In genomic region chr3:4978966-4979400, GRCh38 we compare ENCODE assay signal across 8 cellular contexts. TPM values are rescaled to one million over a fixed set of nuclear protein-coding genes. Genes with fewer than 3 reads are reported as not detected.
DNase-seq lines count a peak whose midpoint lies in the region; ATAC-seq, FAIRE-seq and TF ChIP-seq lines count a peak whose summit lies in the region.

No MANE protein-coding gene starts in this region.

- H3K27ac ChIP-seq in HUES48 (ENCODE audit: low read depth, low read length) (peak overlapping the region; percentile 88), neural cell (ENCODE audit: low read length) (no peak overlapping the region)

- no peak for TF ChIP-seq CTCF in D721Med (IDR thresholded peaks at IDR 0.05; ENCODE audit: insufficient read depth, missing control alignments)
- no peak for TF ChIP-seq CTCF in neural cell (IDR thresholded peaks at IDR 0.05; ENCODE audit: poor library complexity, severe bottlenecking)

- peak overlapping the region; percentile 60 for H3K4me3 ChIP-seq in HUES48 (ENCODE audit: low read depth, low read length)
- peak overlapping the region; percentile 93 for H3K4me3 ChIP-seq in neural cell (ENCODE audit: low read length)

- TF ChIP-seq EP300 in neural cell (conservative IDR thresholded peaks at IDR 0.05; ENCODE audit: poor library complexity, severe bottlenecking), result no peak

- no peaks in the 10 kb centered on the region for H3K79me2 ChIP-seq in neural cell (replicated peaks; ENCODE audit: insufficient read depth, low read length)

- no peak for TF ChIP-seq RAD21 in neural cell (conservative IDR thresholded peaks at IDR 0.05)

- H3K4me1 ChIP-seq in HUES48 (ENCODE audit: control insufficient read depth, insufficient read depth, low read length), result peaks cover 17% of the 10 kb centered on the region

- no peak for FAIRE-seq in D721Med (lab: Jason Lieb, UNC)

- no peak overlapping the region for H3K9ac ChIP-seq in HUES48 (ENCODE audit: low read depth, low read length)
- H3K9ac ChIP-seq in neural cell (ENCODE audit: low read length), result peak overlapping the region; percentile 9

- H3K36me3 ChIP-seq in HUES48 (ENCODE audit: control insufficient read depth, insufficient read depth, low read length) (peaks cover 3% of the 10 kb centered on the region), neural cell (ENCODE audit: insufficient read depth, low read length) (no peaks in the 10 kb centered on the region)

- H4K20me1 ChIP-seq in neural cell (ENCODE audit: insufficient read depth), result no peaks in the 10 kb centered on the region

- H2AFZ ChIP-seq in neural cell (ENCODE audit: low read depth, low read length), result peak overlapping the region; percentile 33

- H3K9me2 ChIP-seq in neural cell (ENCODE audit: insufficient read depth, low read length), result no peaks in the 10 kb centered on the region

- DNase-seq in D721Med (ENCODE audit: insufficient read length, low spot score) (peak; percentile 75), RPMI8226 (peak; percentile 94), fibroblast of the conjunctiva (ENCODE audit: low read depth) (peak; percentile 94), superior temporal gyrus (ENCODE audit: extremely low spot score) (peak; percentile 65)
- DNase-seq in activated effector memory CD4-positive, alpha-beta T cell treated with anti-CD3 and anti-CD28 coated beads, Interleukin-2, amount 50 U/mL, for 16 hours, result peak; percentile 96

- H3K27me3 ChIP-seq in HUES48 (ENCODE audit: control insufficient read depth, insufficient read depth, low read length) (peaks cover 56% of the 10 kb centered on the region), neural cell (ENCODE audit: insufficient read depth, low read depth, low read length) (peaks cover 82% of the 10 kb centered on the region)

- H3F3A ChIP-seq in neural cell (ENCODE audit: insufficient read depth, low read length, poor library complexity, severe bottlenecking), result peaks cover 3% of the 10 kb centered on the region

- H3K9me3 ChIP-seq in HUES48 (ENCODE audit: control insufficient read depth, insufficient read depth, low read length) (no peaks in the 10 kb centered on the region), neural cell (ENCODE audit: low read length) (no peaks in the 10 kb centered on the region)

- H3K4me2 ChIP-seq in neural cell (ENCODE audit: low read length), result peak overlapping the region; percentile 86

- ATAC-seq in GM21447 (IDR thresholded peaks at IDR 0.05; ENCODE audit: unreplicated experiment), result peak; percentile 39

TF ChIP-seq in neural cell, 6 proteins besides CTCF, POLR2A, EP300 and RAD21:
- TF ChIP-seq TAF1 (IDR thresholded peaks at IDR 0.05; ENCODE audit: low read depth) (no peak), POLR2AphosphoS5 (IDR thresholded peaks at IDR 0.05) (peak; percentile 6), MXI1 (conservative IDR thresholded peaks at IDR 0.05; ENCODE audit: poor library complexity, severe bottlenecking) (no peak), EZH2 (IDR thresholded peaks at IDR 0.05; ENCODE audit: borderline replicate concordance, insufficient read depth, low read length, poor library complexity, severe bottlenecking) (no peak)

RNA-seq across cellular contexts. Expression of gene BHLHE40, which starts 0.3 kb away (rescaled TPM):
- polyA plus RNA-seq in neural cell, result 0.10 TPM in 1 of 2 replicates, not detected in the other
- polyA minus RNA-seq in neural cell, result 0.23 and 0.24 TPM in 2 replicates
